Comparison of ENCODE assay signal across 8 cellular contexts in genomic region chr14:102525213-102526143, GRCh38. TPM values are rescaled to one million over a fixed set of nuclear protein-coding genes. Genes with fewer than 3 reads are reported as not detected.
DNase-seq lines count a peak whose midpoint lies in the region; ATAC-seq and TF ChIP-seq lines count a peak whose summit lies in the region.

No MANE protein-coding gene starts in this region.

- H3K9ac ChIP-seq in smooth muscle cell (ENCODE audit: low read depth): peak overlapping the region; percentile 55

- peak overlapping the region; percentile 66 for H3K4me3 ChIP-seq in smooth muscle cell

- ATAC-seq in HG03064 (IDR thresholded peaks at IDR 0.05; ENCODE audit: low read depth, unreplicated experiment) (peak; percentile 23), HG02852 (IDR thresholded peaks at IDR 0.05; ENCODE audit: unreplicated experiment) (no peak)

- no peak for DNase-seq in activated T-cell treated with anti-CD3 and anti-CD28 coated beads, Interleukin-2, amount 50 U/mL, for 24 hours
- DNase-seq in activated T-cell treated with anti-CD3 and anti-CD28 coated beads for 4 hours (no peak), NOMO-1 (lab: John Stamatoyannopoulos, UW; ENCODE audit: unreplicated experiment in 2 of 2) (peak; percentile 33 to 66), inferior parietal cortex (ENCODE audit: extremely low spot score) (peak; percentile 58), smooth muscle cell (lab: John Stamatoyannopoulos, UW; ENCODE audit: unreplicated experiment) (no peak)

- no peaks in the 10 kb centered on the region for H3K27me3 Mint-ChIP-seq in activated T-cell treated with anti-CD3 and anti-CD28 coated beads, Interleukin-2, amount 50 U/mL, for 24 hours
- peaks cover 3% of the 10 kb centered on the region for H3K27me3 Mint-ChIP-seq in brain

- peak overlapping the region; percentile 28 for H3K27ac ChIP-seq in smooth muscle cell (ENCODE audit: low read depth)

- no peaks in the 10 kb centered on the region for H3K9me3 ChIP-seq in smooth muscle cell (replicated peaks; ENCODE audit: low read depth)

- no peaks in the 10 kb centered on the region for H3F3A ChIP-seq in smooth muscle cell (ENCODE audit: low read depth)

- H3K4me3 Mint-ChIP-seq in activated T-cell treated with anti-CD3 and anti-CD28 coated beads, Interleukin-2, amount 50 U/mL, for 24 hours: peak overlapping the region; percentile 75
- peak overlapping the region; percentile 89 to 97 (median 94) for H3K4me3 Mint-ChIP-seq in brain

- peaks cover 34% of the 10 kb centered on the region for H3K4me1 Mint-ChIP-seq in activated T-cell treated with anti-CD3 and anti-CD28 coated beads, Interleukin-2, amount 50 U/mL, for 24 hours (ENCODE audit: low read depth)
- peaks cover 29% of the 10 kb centered on the region for H3K4me1 Mint-ChIP-seq in brain

- no peaks in the 10 kb centered on the region for H3K9me3 Mint-ChIP-seq in activated T-cell treated with anti-CD3 and anti-CD28 coated beads, Interleukin-2, amount 50 U/mL, for 24 hours
- H3K9me3 Mint-ChIP-seq in brain: no peaks in the 10 kb centered on the region

- no peaks in the 10 kb centered on the region for H4K20me1 ChIP-seq in smooth muscle cell (ENCODE audit: low read depth)

- TF ChIP-seq CTCF in brain (conservative IDR thresholded peaks at IDR 0.05): no peak
- no peak for TF ChIP-seq CTCF in smooth muscle cell (IDR thresholded peaks at IDR 0.05; ENCODE audit: borderline replicate concordance, insufficient read depth, poor library complexity, severe bottlenecking)

- peak overlapping the region; percentile 85 for H3K27ac Mint-ChIP-seq in activated T-cell treated with anti-CD3 and anti-CD28 coated beads, Interleukin-2, amount 50 U/mL, for 24 hours
- H3K27ac Mint-ChIP-seq in brain: peak overlapping the region; percentile 89 to 97 (median 94)

- WGBS in smooth muscle cell (ENCODE audit: low lambda C conversion rate): 47% methylated on average over 18 of the region's 18 CpGs

- peak overlapping the region; percentile 52 for H2AFZ ChIP-seq in smooth muscle cell (ENCODE audit: low read depth)

- no peaks in the 10 kb centered on the region for H3K4me1 ChIP-seq in smooth muscle cell (ENCODE audit: low read depth)

- H3K36me3 ChIP-seq in smooth muscle cell (ENCODE audit: low read depth): no peaks in the 10 kb centered on the region

- no peaks in the 10 kb centered on the region for H3K27me3 ChIP-seq in smooth muscle cell (ENCODE audit: low read depth)

- H3K79me2 ChIP-seq in smooth muscle cell (ENCODE audit: low read depth): no peaks in the 10 kb centered on the region

- H3K4me2 ChIP-seq in smooth muscle cell: peak overlapping the region; percentile 86

- H3K36me3 Mint-ChIP-seq in activated T-cell treated with anti-CD3 and anti-CD28 coated beads, Interleukin-2, amount 50 U/mL, for 24 hours (ENCODE audit: low read depth): no peaks in the 10 kb centered on the region
- H3K36me3 Mint-ChIP-seq in brain: no peaks in the 10 kb centered on the region

RNA-seq across cellular contexts. Expression of gene ANKRD9, which starts 15.9 kb away (rescaled TPM):
- polyA plus RNA-seq in brain (ENCODE audit: insufficient read depth, low read depth, low replicate concordance) (9.0 TPM), smooth muscle cell (38.9 and 40.3 TPM in 2 replicates)
- total RNA-seq in smooth muscle cell: 14.0 and 17.2 TPM in 2 replicates

Comparison
In these comparisons a context has a peak if more than half of its experiments do, and no peak if none do; other contexts are left out.
1. DNase-seq: peak in NOMO-1 (2 of 2) and inferior parietal cortex (single experiment); none in activated T-cell treated with anti-CD3 and anti-CD28 coated beads, Interleukin-2, amount 50 U/mL, for 24 hours (single experiment), activated T-cell treated with anti-CD3 and anti-CD28 coated beads for 4 hours (single experiment) and smooth muscle cell (single experiment).